Comparison of ENCODE assay signal across 10 cellular contexts in genomic region chr15:68652141-68652540, GRCh38.
A peak's percentile ranks its signal among the peaks of the same experiment; 100 is the strongest.
DNase-seq lines count a peak whose midpoint lies in the region; ATAC-seq and TF ChIP-seq lines count a peak whose summit lies in the region.
"Had no signal": no experiment of that assay in that cellular context is flagged by ENCODE, and none has a peak within 500 bp of the region (broad histone marks: within the 10 kb centered on the region; RNA-seq: fewer than 3 reads in every experiment).

No MANE protein-coding gene starts in this region.

- CTCF ChIA-PET in activated naive CD4-positive, alpha-beta T cell treated with anti-CD3 and anti-CD28 coated beads, Interleukin-2, amount 10 ng/mL, durations not matched to agents 7 days and 5 days (lab: Charles Lee) = interaction anchor here (1.0 to 1.9 kb wide), 5 partner anchors 11 to 399 kb away, joined by 3 to 8 read pairs (median 4); no protein-coding TSS in a partner anchor

- DNase-seq in COLO668 (lab: John Stamatoyannopoulos, UW; ENCODE audit: unreplicated experiment) = peak; percentile 31
- DNase-seq in NCI-H1694 treated with DMSO at 0.1 percent for 48 hours (lab: John Stamatoyannopoulos, UW) = peak; percentile 60
- DNase-seq in fibroblast of gingiva (ENCODE audit: low read depth) = peak; percentile 48
- DNase-seq in nucleus accumbens (lab: John Stamatoyannopoulos, UW) = peak in 51 of 56 donors; percentile 20 to 93 (median 74)
- DNase-seq in activated naive CD4-positive, alpha-beta T cell treated with anti-CD3 and anti-CD28 coated beads, Interleukin-2, amount 10 ng/mL, durations not matched to agents 7 days and 5 days = no peak
- no peak for DNase-seq in osteoblast (ENCODE audit: insufficient read length, low spot score, missing footprints)

- no peaks in the 10 kb centered on the region for H3K9me3 Mint-ChIP-seq in activated naive CD4-positive, alpha-beta T cell treated with anti-CD3 and anti-CD28 coated beads, Interleukin-2, amount 10 ng/mL, durations not matched to agents 7 days and 5 days
- H3K9me3 Mint-ChIP-seq: T-helper 1 cell treated with Interleukin-12 subunit alpha and Interleukin-12 subunit beta and Interleukin-4 antibody, amounts not matched to agents 30 μg/mL and 1 μg/mL, for 36 hours had no signal

- no peaks in the 10 kb centered on the region for H3K4me1 Mint-ChIP-seq in activated naive CD4-positive, alpha-beta T cell treated with anti-CD3 and anti-CD28 coated beads, Interleukin-2, amount 10 ng/mL, durations not matched to agents 7 days and 5 days

- H3K36me3 ChIP-seq in osteoblast (ENCODE audit: insufficient read depth, low read length) = no peaks in the 10 kb centered on the region

- H3K4me3 ChIP-seq in osteoblast (ENCODE audit: insufficient read depth, low read length) = no peak overlapping the region
- H3K4me3 ChIP-seq: GM12878 had no signal

- no peak for ATAC-seq in GM18511 (IDR thresholded peaks at IDR 0.05; ENCODE audit: unreplicated experiment)
- no peak for ATAC-seq in HG03354 (IDR thresholded peaks at IDR 0.05; ENCODE audit: poor library complexity, severe bottlenecking, unreplicated experiment)
- ATAC-seq: GM12878 had no signal

- H3K79me2 ChIP-seq in osteoblast (ENCODE audit: insufficient read depth, low read length) = no peaks in the 10 kb centered on the region

- no peak overlapping the region for H3K27ac Mint-ChIP-seq in activated naive CD4-positive, alpha-beta T cell treated with anti-CD3 and anti-CD28 coated beads, Interleukin-2, amount 10 ng/mL, durations not matched to agents 7 days and 5 days
- H3K27ac Mint-ChIP-seq: T-helper 1 cell treated with Interleukin-12 subunit alpha and Interleukin-12 subunit beta and Interleukin-4 antibody, amounts not matched to agents 30 μg/mL and 1 μg/mL, for 36 hours had no signal

- no peaks in the 10 kb centered on the region for H4K20me1 ChIP-seq in osteoblast (ENCODE audit: insufficient read depth, low read length)

- TF ChIP-seq CTCF in osteoblast (IDR thresholded peaks at IDR 0.05; ENCODE audit: extremely low read depth, low read depth, low read length) = no peak

- peaks cover 7% of the 10 kb centered on the region for H3K4me1 ChIP-seq in osteoblast (ENCODE audit: insufficient read depth, low read length)

- no peaks in the 10 kb centered on the region for H3K9me3 ChIP-seq in osteoblast (ENCODE audit: low read depth, low read length)

- H3K4me2 ChIP-seq in osteoblast (ENCODE audit: insufficient read depth, low read length) = no peak overlapping the region

- H3K27ac ChIP-seq in osteoblast (ENCODE audit: low read depth, low read length) = no peak overlapping the region

- no peak overlapping the region for H3K4me3 Mint-ChIP-seq in activated naive CD4-positive, alpha-beta T cell treated with anti-CD3 and anti-CD28 coated beads, Interleukin-2, amount 10 ng/mL, durations not matched to agents 7 days and 5 days
- H3K4me3 Mint-ChIP-seq: T-helper 1 cell treated with Interleukin-12 subunit alpha and Interleukin-12 subunit beta and Interleukin-4 antibody, amounts not matched to agents 30 μg/mL and 1 μg/mL, for 36 hours had no signal

- no peaks in the 10 kb centered on the region for H3K27me3 ChIP-seq in osteoblast (ENCODE audit: insufficient read depth, low read length)

- peaks cover 18% of the 10 kb centered on the region for H3K27me3 Mint-ChIP-seq in activated naive CD4-positive, alpha-beta T cell treated with anti-CD3 and anti-CD28 coated beads, Interleukin-2, amount 10 ng/mL, durations not matched to agents 7 days and 5 days

- no peaks in the 10 kb centered on the region for H3K36me3 Mint-ChIP-seq in activated naive CD4-positive, alpha-beta T cell treated with anti-CD3 and anti-CD28 coated beads, Interleukin-2, amount 10 ng/mL, durations not matched to agents 7 days and 5 days

- H2AFZ ChIP-seq in osteoblast (ENCODE audit: low read length) = no peak overlapping the region

Comparison
In these comparisons a context has a peak if more than half of its experiments do, and no peak if none do; other contexts are left out.
1. DNase-seq: peak in COLO668 (single experiment), NCI-H1694 treated with DMSO at 0.1 percent for 48 hours (single experiment), fibroblast of gingiva (single experiment) and nucleus accumbens (51 of 56); none in activated naive CD4-positive, alpha-beta T cell treated with anti-CD3 and anti-CD28 coated beads, Interleukin-2, amount 10 ng/mL, durations not matched to agents 7 days and 5 days (single experiment) and osteoblast (single experiment).